In the genomic region with DNA sequence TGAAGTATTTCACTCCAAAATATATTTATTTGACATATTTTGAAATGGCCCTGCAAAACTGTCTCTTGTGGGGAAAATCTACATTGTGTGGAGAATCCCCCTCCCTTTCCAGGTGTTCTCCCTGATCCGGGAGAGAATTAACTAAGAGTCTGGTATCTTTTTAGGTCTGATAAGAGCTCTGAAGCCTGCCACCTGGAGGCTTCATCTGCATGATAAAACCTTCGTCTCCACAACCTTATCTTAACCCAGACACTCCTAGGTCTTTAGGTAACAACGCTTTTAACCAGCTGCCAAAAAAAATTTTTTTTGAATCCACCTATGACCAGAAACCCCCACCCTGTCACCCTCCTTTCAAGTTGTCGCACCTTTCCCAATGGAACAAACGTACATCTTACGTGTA, we compare ENCODE assay signal across 28 cellular contexts. TPM values are rescaled to one million over a fixed set of nuclear protein-coding genes. Genes with fewer than 3 reads are reported as not detected.
A peak's percentile ranks its signal among the peaks of the same experiment; 100 is the strongest.
DNase-seq lines count a peak whose midpoint lies in the region; ATAC-seq and TF ChIP-seq lines count a peak whose summit lies in the region.
"Had no signal": no experiment of that assay in that cellular context is flagged by ENCODE, and none has a peak within 500 bp of the region (broad histone marks: within the 10 kb centered on the region; RNA-seq: fewer than 3 reads in every experiment).

No MANE protein-coding gene starts in this region.

- peak overlapping the region; percentile 68 for H2BK5ac ChIP-seq in mesendoderm (ENCODE audit: low read length)

- H2BK120ac ChIP-seq in mesendoderm (ENCODE audit: low read depth, low read length), result peak overlapping the region; percentile 24

- no peaks in the 10 kb centered on the region for H3K9me3 Mint-ChIP-seq in activated T-helper 17 cell treated with anti-CD3 and anti-CD28 coated beads, Interleukin-2, amount 50 U/mL, for 72 hours
- H3K9me3 Mint-ChIP-seq: brain; CD8-positive, alpha-beta T cell; stimulated activated naive CD8-positive, alpha-beta T cell treated with anti-CD3 and anti-CD28 coated beads, Interleukin-15, amount 100 ng/mL, for 72 hours had no signal

- no peak overlapping the region for H3K4me3 ChIP-seq in esophagus muscularis mucosa
- H3K4me3 ChIP-seq in mesendoderm (ENCODE audit: low read length), result no peak overlapping the region
- H3K4me3 ChIP-seq: A549, HAP-1, upper lobe of left lung had no signal

- no peak overlapping the region for H2AK5ac ChIP-seq in mesendoderm (ENCODE audit: low read length)

- no peak overlapping the region for H3K4me3 Mint-ChIP-seq in activated T-helper 17 cell treated with anti-CD3 and anti-CD28 coated beads, Interleukin-2, amount 50 U/mL, for 72 hours
- H3K4me3 Mint-ChIP-seq: activated CD8-positive, alpha-beta T cell treated with anti-CD3 and anti-CD28 coated beads, Interleukin-2, amount 10 ng/mL, durations not matched to agents 7 days and 5 days; brain; CD8-positive, alpha-beta T cell; stimulated activated naive CD8-positive, alpha-beta T cell treated with anti-CD3 and anti-CD28 coated beads, Interleukin-15, amount 100 ng/mL, for 72 hours had no signal

- no peaks in the 10 kb centered on the region for H3K36me3 Mint-ChIP-seq in activated T-helper 17 cell treated with anti-CD3 and anti-CD28 coated beads, Interleukin-2, amount 50 U/mL, for 72 hours (ENCODE audit: low read depth)
- H3K36me3 Mint-ChIP-seq: brain; CD8-positive, alpha-beta T cell had no signal

- no peaks in the 10 kb centered on the region for H3K79me2 ChIP-seq in mesendoderm (ENCODE audit: control insufficient read depth, insufficient read depth, low read length)

- H3K4ac ChIP-seq in mesendoderm (ENCODE audit: low read depth, low read length), result no peak overlapping the region

- 74% methylated on average over 6 of the region's 6 CpGs for WGBS in esophagus muscularis mucosa
- no CpG with 5 or more reads among the region's 6 CpGs for WGBS in mesendoderm (ENCODE audit: extremely low coverage, insufficient coverage, low lambda C conversion rate)

- no peaks in the 10 kb centered on the region for H3K27me3 Mint-ChIP-seq in activated T-helper 17 cell treated with anti-CD3 and anti-CD28 coated beads, Interleukin-2, amount 50 U/mL, for 72 hours
- H3K27me3 Mint-ChIP-seq: brain; stimulated activated naive CD8-positive, alpha-beta T cell treated with anti-CD3 and anti-CD28 coated beads, Interleukin-15, amount 100 ng/mL, for 72 hours had no signal

- H3K9ac ChIP-seq in mesendoderm (ENCODE audit: low read length), result peak overlapping the region; percentile 22

- no peak overlapping the region for H3K27ac Mint-ChIP-seq in activated T-helper 17 cell treated with anti-CD3 and anti-CD28 coated beads, Interleukin-2, amount 50 U/mL, for 72 hours
- H3K27ac Mint-ChIP-seq: activated CD8-positive, alpha-beta T cell treated with anti-CD3 and anti-CD28 coated beads, Interleukin-2, amount 10 ng/mL, durations not matched to agents 7 days and 5 days; CD8-positive, alpha-beta T cell; stimulated activated naive CD8-positive, alpha-beta T cell treated with anti-CD3 and anti-CD28 coated beads, Interleukin-15, amount 100 ng/mL, for 72 hours had no signal

- H3K9me3 ChIP-seq in esophagus muscularis mucosa, result no peaks in the 10 kb centered on the region
- H3K9me3 ChIP-seq: A549, HAP-1, upper lobe of left lung had no signal

- 0 out of 2 replicates have a peak, but pooled peaks have one; percentile 9 for TF ChIP-seq CTCF in 22Rv1 (IDR thresholded peaks at IDR 0.05)
- no peak for TF ChIP-seq CTCF in esophagus muscularis mucosa (IDR thresholded peaks at IDR 0.05)

- TF ChIP-seq EP300 in esophagus muscularis mucosa (IDR thresholded peaks at IDR 0.05), result no peak

- H3K27me3 ChIP-seq in esophagus muscularis mucosa (no peaks in the 10 kb centered on the region), mesendoderm (ENCODE audit: insufficient read depth, low read length, poor library complexity) (no peaks in the 10 kb centered on the region)
- H3K27me3 ChIP-seq: upper lobe of left lung had no signal

- H3K4me2 ChIP-seq in mesendoderm (ENCODE audit: low read length), result no peak overlapping the region
- H3K4me2 ChIP-seq: A549 had no signal

- peak overlapping the region; percentile 69 for H3K56ac ChIP-seq in mesendoderm (ENCODE audit: low read length)

- peak overlapping the region; percentile 74 for H2BK15ac ChIP-seq in mesendoderm (replicated peaks; ENCODE audit: low read depth)

- no peak overlapping the region for H3K18ac ChIP-seq in mesendoderm (ENCODE audit: low read length)

- no peak overlapping the region for H4K5ac ChIP-seq in mesendoderm (ENCODE audit: low read length)

- no peak for ATAC-seq in activated T-helper 17 cell treated with anti-CD3 and anti-CD28 coated beads, Interleukin-2, amount 50 U/mL, for 72 hours (replicated peaks)
- ATAC-seq in HG02852 (IDR thresholded peaks at IDR 0.05; ENCODE audit: unreplicated experiment), result no peak
- ATAC-seq: A549; activated CD8-positive, alpha-beta T cell treated with anti-CD3 and anti-CD28 coated beads, Interleukin-2, amount 10 ng/mL, durations not matched to agents 7 days and 5 days; CD8-positive, alpha-beta T cell; stimulated activated naive CD8-positive, alpha-beta T cell treated with anti-CD3 and anti-CD28 coated beads, Interleukin-15, amount 100 ng/mL, for 72 hours had no signal

- no peaks in the 10 kb centered on the region for H3K79me1 ChIP-seq in mesendoderm (ENCODE audit: low read length)

- no peak overlapping the region for H3K23ac ChIP-seq in mesendoderm (ENCODE audit: low read length)

- DNase-seq in NCI-H146 treated with DMSO at 0.1 percent for 48 hours (lab: John Stamatoyannopoulos, UW; ENCODE audit: unreplicated experiment), result peak; percentile 46
- DNase-seq in esophagus muscularis mucosa (ENCODE audit: extremely low spot score), result no peak
- DNase-seq in mesendoderm, result peak; percentile 91
- no peak for DNase-seq in activated effector memory CD4-positive, alpha-beta T cell treated with anti-CD3 and anti-CD28 coated beads, Interleukin-2, amount 50 U/mL, for 16 hours
- no peak for DNase-seq in activated CD4-positive, alpha-beta T cell treated with anti-CD3 and anti-CD28 coated beads, Interleukin-2, amount 50 U/mL, for 48 hours
- DNase-seq: activated CD4-positive, CD25-positive, alpha-beta regulatory T cell treated with anti-CD3 and anti-CD28 coated beads, Interleukin-2, amount 50 U/mL, for 72 hours; activated CD8-positive, alpha-beta T cell treated with anti-CD3 and anti-CD28 coated beads, Interleukin-2, amount 10 ng/mL, durations not matched to agents 7 days and 5 days; activated gamma-delta T cell treated with Interleukin-2 at 50 U/mL for 16 hours; activated T-cell treated with anti-CD3 and anti-CD28 coated beads for 4 hours; CD8-positive, alpha-beta T cell; GDM1; hypothalamus; IMR-90; kidney; NCI-H1105 treated with DMSO at 0.1 percent for 48 hours; NCI-H2081 treated with DMSO at 0.1 percent for 48 hours; NCI-H446 treated with DMSO at 0.1 percent for 48 hours; NK-92 treated with Interleukin-12 subunit alpha and Interleukin-12 subunit beta, amount 100 ng/mL, for 24 hours; posterior cingulate gyrus; SIG-M5; stimulated activated naive CD8-positive, alpha-beta T cell treated with anti-CD3 and anti-CD28 coated beads, Interleukin-15, amount 100 ng/mL, for 72 hours; upper lobe of left lung had no signal

- TF ChIP-seq POLR2A in esophagus muscularis mucosa (IDR thresholded peaks at IDR 0.05; ENCODE audit: low read depth), result no peak

- H3K4me1 ChIP-seq in esophagus muscularis mucosa, result peaks cover 7 to 32% (median 26%) of the 10 kb centered on the region in 4 donors
- peaks cover 13% of the 10 kb centered on the region for H3K4me1 ChIP-seq in mesendoderm (ENCODE audit: control insufficient read depth, low read depth, low read length)
- H3K4me1 ChIP-seq: A549 had no signal

- H4K8ac ChIP-seq in mesendoderm (ENCODE audit: low read depth, low read length), result no peak overlapping the region

- intact Hi-C loops in esophagus muscularis mucosa (cut with DNase I), result no loop called here

- H3K27ac ChIP-seq in 22Rv1 (no peak overlapping the region), esophagus muscularis mucosa (replicated peaks in 1 of 4) (peak overlapping the region in 3 of 4 donors; percentile 25 to 29 (median 29)), mesendoderm (ENCODE audit: low read depth, low read length) (peak overlapping the region; percentile 78)
- H3K27ac ChIP-seq: A549 had no signal

- H3K36me3 ChIP-seq in esophagus muscularis mucosa (no peaks in the 10 kb centered on the region), mesendoderm (ENCODE audit: control insufficient read depth, insufficient read depth, low read length) (no peaks in the 10 kb centered on the region)
- H3K36me3 ChIP-seq: HAP-1, upper lobe of left lung had no signal

- H3K4me1 Mint-ChIP-seq in activated T-helper 17 cell treated with anti-CD3 and anti-CD28 coated beads, Interleukin-2, amount 50 U/mL, for 72 hours, result no peaks in the 10 kb centered on the region
- H3K4me1 Mint-ChIP-seq: stimulated activated naive CD8-positive, alpha-beta T cell treated with anti-CD3 and anti-CD28 coated beads, Interleukin-15, amount 100 ng/mL, for 72 hours had no signal

RNA-seq across cellular contexts. Expression of a gene that starts 43.0 kb away (rescaled TPM):
- total RNA-seq in esophagus muscularis mucosa, result 10 to 100 TPM in 1 of 4 donors, 1 to 10 TPM in 3; 7.6 to 11.2 (median 9.0) TPM
- 6.2 TPM for polyA plus RNA-seq in mesendoderm (2013, experiment 1 of 2)
- polyA plus RNA-seq in mesendoderm (2013, experiment 2 of 2), result 8.5 TPM
- 10 to 100 TPM in 1 of 2 donors, 1 to 10 TPM in 1; 9.5 to 10.6 TPM for total RNA-seq in activated T-helper 17 cell treated with anti-CD3 and anti-CD28 coated beads, Interleukin-2, amount 50 U/mL, for 72 hours
- total RNA-seq: IMR-90 had no signal

Comparison
In these comparisons a context has a peak if more than half of its experiments do, and no peak if none do; other contexts are left out.
1. DNase-seq: peak in NCI-H146 treated with DMSO at 0.1 percent for 48 hours (single experiment) and mesendoderm (single experiment); none in esophagus muscularis mucosa (single experiment), activated effector memory CD4-positive, alpha-beta T cell treated with anti-CD3 and anti-CD28 coated beads, Interleukin-2, amount 50 U/mL, for 16 hours (single experiment) and activated CD4-positive, alpha-beta T cell treated with anti-CD3 and anti-CD28 coated beads, Interleukin-2, amount 50 U/mL, for 48 hours (0 of 2).